In genomic region chr15:90153658-90154057, GRCh38 we compare ENCODE assay signal across 23 cellular contexts. TPM values are rescaled to one million over a fixed set of nuclear protein-coding genes. Genes with fewer than 3 reads are reported as not detected.
DNase-seq lines count a peak whose midpoint lies in the region; ATAC-seq, FAIRE-seq and TF ChIP-seq lines count a peak whose summit lies in the region.
"Had no signal": no experiment of that assay in that cellular context is flagged by ENCODE, and none has a peak within 500 bp of the region (broad histone marks: within the 10 kb centered on the region; RNA-seq: fewer than 3 reads in every experiment).

No MANE protein-coding gene starts in this region.

- no peak for TF ChIP-seq EP300 in HepG2 (IDR thresholded peaks at IDR 0.05; ENCODE audit: low read depth in 2 of 2, low read length in 2 of 2)
- no peak for TF ChIP-seq EP300 in HepG2 (CRISPR knock-in tag; IDR thresholded peaks at IDR 0.05; ENCODE audit: borderline replicate concordance)
- TF ChIP-seq EP300 in esophagus muscularis mucosa (IDR thresholded peaks at IDR 0.05) = no peak

- DNase-seq in HepG2 (ENCODE audit: low spot score) (no peak), esophagus muscularis mucosa (ENCODE audit: extremely low spot score) (no peak), trophoblast cell (no peak), nephron progenitor cell (no peak)
- no peak for DNase-seq in CD8-positive, alpha-beta memory T cell
- DNase-seq: 8988T, DMS153, DND-41, Kasumi-1, MV-4-11, NCI-H1105, NCI-H1436 treated with DMSO at 0.1 percent for 48 hours, NCI-H1930, NCI-H2107, NCI-H524, NCI-H774 had no signal

- H3K36me3 Mint-ChIP-seq in nephron progenitor cell (ENCODE audit: low read depth) = no peaks in the 10 kb centered on the region
- no peaks in the 10 kb centered on the region for H3K36me3 Mint-ChIP-seq in CD8-positive, alpha-beta memory T cell

- H3K27ac ChIP-seq in liver (ENCODE audit: low read depth in 1 of 2, low read length in 2 of 2) (peak overlapping the region; percentile 90 to 100), HepG2 (ENCODE audit: extremely low read length, insufficient read depth, low read length) (no peak overlapping the region), esophagus muscularis mucosa (replicated peaks in 1 of 4) (peak overlapping the region in 3 of 4 donors; percentile 64 to 75 (median 72)), trophoblast cell (ENCODE audit: low read depth, low read length) (no peak overlapping the region)
- no peak overlapping the region for H3K27ac ChIP-seq in CD8-positive, alpha-beta memory T cell (ENCODE audit: low read depth, low read length)
- H3K27ac ChIP-seq: HL-60 had no signal

- no peak overlapping the region for H3K4ac ChIP-seq in trophoblast cell (ENCODE audit: low read depth, low read length)

- no peak overlapping the region for H3K23ac ChIP-seq in trophoblast cell (ENCODE audit: low read length)

- TF ChIP-seq POLR2A in HepG2 (IDR thresholded peaks at IDR 0.05; ENCODE audit: insufficient read depth in 1 of 2, low read depth in 2 of 2, low read length in 2 of 2) = no peak
- no peak for TF ChIP-seq POLR2A in esophagus muscularis mucosa (IDR thresholded peaks at IDR 0.05; ENCODE audit: low read depth)

- peak overlapping the region; percentile 42 for H4K91ac ChIP-seq in trophoblast cell (ENCODE audit: low read depth, low read length)

- no TSS peak for BruUV-seq in HepG2 (replicated peaks; lab: Mats Ljungman, UMichigan)

- no peak overlapping the region for H2BK120ac ChIP-seq in trophoblast cell (ENCODE audit: insufficient read depth, low read length, poor library complexity)

- no peak overlapping the region for H3K4me2 ChIP-seq in HepG2 (ENCODE audit: low read depth, low read length)
- no peak overlapping the region for H3K4me2 ChIP-seq in trophoblast cell (ENCODE audit: low read length)

- no peak overlapping the region for H3K4me3 Mint-ChIP-seq in nephron progenitor cell
- H3K4me3 Mint-ChIP-seq in CD8-positive, alpha-beta memory T cell = no peak overlapping the region

- no peaks in the 10 kb centered on the region for H3K79me2 ChIP-seq in HepG2 (ENCODE audit: insufficient read depth, low read length)
- no peaks in the 10 kb centered on the region for H3K79me2 ChIP-seq in trophoblast cell (ENCODE audit: control insufficient read depth, insufficient read depth, low read length, poor library complexity)

- H3K4me3 ChIP-seq in liver (ENCODE audit: low read depth in 1 of 3, low read length in 3 of 3) = no peak overlapping the region
- H3K4me3 ChIP-seq in HepG2 (replicated peaks in 1 of 3; ENCODE audit: insufficient read depth in 1 of 3, low read depth in 2 of 3, low read length in 3 of 3) = no peak overlapping the region
- no peak overlapping the region for H3K4me3 ChIP-seq in esophagus muscularis mucosa
- no peak overlapping the region for H3K4me3 ChIP-seq in trophoblast cell (ENCODE audit: low read depth, low read length)
- H3K4me3 ChIP-seq in CD8-positive, alpha-beta memory T cell (ENCODE audit: low read length) = no peak overlapping the region
- H3K4me3 ChIP-seq: SJSA1 had no signal

- H4K12ac ChIP-seq in trophoblast cell (ENCODE audit: low read depth, low read length) = no peak overlapping the region

- peak overlapping the region in 1 of 2 donors; percentile 0 for H3K9ac ChIP-seq in liver (ENCODE audit: low read depth in 1 of 2, low read length in 2 of 2)
- H3K9ac ChIP-seq in HepG2 (ENCODE audit: insufficient read depth, low read depth, low read length) = no peak overlapping the region
- no peak overlapping the region for H3K9ac ChIP-seq in trophoblast cell (ENCODE audit: low read length)

- H2AK5ac ChIP-seq in trophoblast cell (ENCODE audit: low read length) = no peak overlapping the region

- H2BK12ac ChIP-seq in trophoblast cell (ENCODE audit: low read length) = peak overlapping the region; percentile 11

- H3K79me1 ChIP-seq in trophoblast cell (ENCODE audit: low read length) = peaks cover 4% of the 10 kb centered on the region

- intact Hi-C loops in HepG2 (cut with micrococcal nuclease; ENCODE audit: unreplicated experiment) (no loop called here), esophagus muscularis mucosa (cut with DNase I) (no loop called here)

- peaks cover 8% of the 10 kb centered on the region for H3K27me3 Mint-ChIP-seq in nephron progenitor cell (ENCODE audit: low read depth, poor library complexity)
- no peaks in the 10 kb centered on the region for H3K27me3 Mint-ChIP-seq in CD8-positive, alpha-beta memory T cell

- H4K8ac ChIP-seq in trophoblast cell (ENCODE audit: low read depth, low read length) = no peak overlapping the region

- in situ Hi-C loops in HepG2 (cut with HindIII; ENCODE audit: extremely low pct_ligation_motif_present, low pct_unique_long_range_greater_than_20kb) = no loop called here

- ATAC-seq in HepG2 (no peak), GM18867 (IDR thresholded peaks at IDR 0.05; ENCODE audit: unreplicated experiment) (no peak)
- ATAC-seq: HCT116, Right ventricle myocardium inferior had no signal

- H2AFZ ChIP-seq in HepG2 (ENCODE audit: low read length) (no peak overlapping the region), trophoblast cell (ENCODE audit: insufficient read depth, low read length, poor library complexity) (no peak overlapping the region)

- H3K9me3 ChIP-seq in liver (ENCODE audit: control insufficient read depth in 4 of 4, low read length in 3 of 4) (no peaks in the 10 kb centered on the region), HepG2 (ENCODE audit: low read length) (no peaks in the 10 kb centered on the region), esophagus muscularis mucosa (no peaks in the 10 kb centered on the region), trophoblast cell (ENCODE audit: insufficient read depth, low read depth, low read length) (no peaks in the 10 kb centered on the region)
- no peaks in the 10 kb centered on the region for H3K9me3 ChIP-seq in CD8-positive, alpha-beta memory T cell (ENCODE audit: low read length)
- H3K9me3 ChIP-seq: SJSA1 had no signal

- H3K36me3 ChIP-seq in liver (ENCODE audit: control insufficient read depth in 4 of 4, insufficient read depth in 3 of 4, low read depth in 1 of 4, low read length in 3 of 4) (no peaks in the 10 kb centered on the region), HepG2 (replicated peaks in 1 of 2; ENCODE audit: control insufficient read depth in 1 of 2, insufficient read depth in 2 of 2, low read length in 2 of 2) (no peaks in the 10 kb centered on the region), esophagus muscularis mucosa (no peaks in the 10 kb centered on the region), trophoblast cell (ENCODE audit: control insufficient read depth in 1 of 2, insufficient read depth in 2 of 2, low read length in 2 of 2) (no peaks in the 10 kb centered on the region)
- no peaks in the 10 kb centered on the region for H3K36me3 ChIP-seq in CD8-positive, alpha-beta memory T cell (ENCODE audit: insufficient read depth, low read length)
- H3K36me3 ChIP-seq: SJSA1 had no signal

- peaks cover 47% of the 10 kb centered on the region for H3K4me1 Mint-ChIP-seq in nephron progenitor cell
- H3K4me1 Mint-ChIP-seq in CD8-positive, alpha-beta memory T cell = peaks cover 8 to 13% (median 9%) of the 10 kb centered on the region in 3 donors

- TF ChIP-seq CTCF in liver (IDR thresholded peaks at IDR 0.05; ENCODE audit: low read depth, low read length, missing input control) = no peak
- no peak for TF ChIP-seq CTCF in HepG2 (CRISPR knock-in tag; IDR thresholded peaks at IDR 0.05)
- TF ChIP-seq CTCF in esophagus muscularis mucosa (IDR thresholded peaks at IDR 0.05) = no peak
- no peak for TF ChIP-seq CTCF in nephron progenitor cell (IDR thresholded peaks at IDR 0.05)

- no peak for FAIRE-seq in HepG2 (lab: Jason Lieb, UNC)
- FAIRE-seq: GM18507 had no signal

- no peaks in the 10 kb centered on the region for H4K20me1 ChIP-seq in HepG2 (ENCODE audit: insufficient read depth, low read length)

- peaks cover 4 to 36% (median 17%) of the 10 kb centered on the region in 4 donors for H3K4me1 ChIP-seq in liver (ENCODE audit: control insufficient read depth in 4 of 4, insufficient read depth in 4 of 4, low read length in 3 of 4)
- H3K4me1 ChIP-seq in HepG2 (ENCODE audit: insufficient read depth, low read length) = peaks cover 69% of the 10 kb centered on the region
- peaks cover 15 to 67% (median 58%) of the 10 kb centered on the region in 4 donors for H3K4me1 ChIP-seq in esophagus muscularis mucosa
- peaks cover 16 to 25% of the 10 kb centered on the region in 2 experiments for H3K4me1 ChIP-seq in trophoblast cell (ENCODE audit: control insufficient read depth in 1 of 2, insufficient read depth in 2 of 2, low read length in 2 of 2)
- H3K4me1 ChIP-seq in CD8-positive, alpha-beta memory T cell (ENCODE audit: insufficient read depth, low read length) = no peaks in the 10 kb centered on the region

- 55% methylated on average over 6 of the region's 6 CpGs for whole genome bisulfite sequencing in liver
- WGBS in HepG2 (ENCODE audit: low lambda C conversion rate) = 57% methylated on average over 6 of the region's 6 CpGs
- WGBS in esophagus muscularis mucosa = 82% methylated on average over 5 of the region's 6 CpGs
- WGBS in trophoblast cell (ENCODE audit: extremely low coverage, insufficient coverage, insufficient read length) = no CpG with 5 or more reads among the region's 6 CpGs

- no peak overlapping the region for H3K27ac Mint-ChIP-seq in nephron progenitor cell
- H3K27ac Mint-ChIP-seq in CD8-positive, alpha-beta memory T cell = no peak overlapping the region

- no peak overlapping the region for H3K18ac ChIP-seq in trophoblast cell (ENCODE audit: low read length)

- POLR2A ChIA-PET in HepG2 (lab: Yijun Ruan, JAX) = no interaction called here
- POLR2A ChIA-PET in CD8-positive, alpha-beta memory T cell (lab: Charles Lee) = no interaction called here

- TF ChIP-seq RAD21 in liver (IDR thresholded peaks at IDR 0.05) (peak in 1 of 2 donors; percentile 1), HepG2 (CRISPR knock-in tag; IDR thresholded peaks at IDR 0.05) (no peak)

- H3K27me3 ChIP-seq in liver (ENCODE audit: control insufficient read depth in 4 of 4, insufficient read depth in 4 of 4, low read length in 3 of 4) = no peaks in the 10 kb centered on the region
- H3K27me3 ChIP-seq in HepG2 (ENCODE audit: control insufficient read depth in 1 of 2, insufficient read depth in 2 of 2, low read length in 2 of 2) = no peaks in the 10 kb centered on the region
- H3K27me3 ChIP-seq in esophagus muscularis mucosa = no peaks in the 10 kb centered on the region
- H3K27me3 ChIP-seq in trophoblast cell (ENCODE audit: insufficient read depth, low read length) = no peaks in the 10 kb centered on the region
- H3K27me3 ChIP-seq in CD8-positive, alpha-beta memory T cell (ENCODE audit: insufficient read depth, low read length, poor library complexity, severe bottlenecking) = no peaks in the 10 kb centered on the region
- H3K27me3 ChIP-seq: SJSA1 had no signal

- CTCF ChIA-PET in HepG2 (lab: Yijun Ruan, JAX; ENCODE audit: low intra/inter-chr PET ratio, low total read pairs) = no interaction called here
- CTCF ChIA-PET in CD8-positive, alpha-beta memory T cell (lab: Charles Lee) = interaction anchor here (2.3 kb wide), 1 partner anchor 148 kb away, joined by 5 read pairs; no protein-coding TSS in a partner anchor

- H2BK5ac ChIP-seq in trophoblast cell (ENCODE audit: low read depth, low read length, poor library complexity) = no peak overlapping the region

- H3K9me3 Mint-ChIP-seq in nephron progenitor cell = no peaks in the 10 kb centered on the region
- H3K9me3 Mint-ChIP-seq in CD8-positive, alpha-beta memory T cell = no peaks in the 10 kb centered on the region

- H3K14ac ChIP-seq in trophoblast cell (ENCODE audit: low read length) = no peak overlapping the region

RNA-seq across cellular contexts. Expression of gene SEMA4B, which starts 47.5 kb away (rescaled TPM):
- total RNA-seq in liver = 10 to 100 TPM; 38.8 to 52.2 TPM
- polyA plus RNA-seq in liver = 10 to 100 TPM; 14.3 to 15.2 TPM
- 1.3 and 2.1 TPM in 2 replicates for total RNA-seq in HepG2 (2016; rRNA removed; fragmentation: Illumina TruSeq; extraction: Trizol)
- total RNA-seq in HepG2 (2016; cell fraction: cytosol; rRNA removed; fragmentation: Illumina TruSeq; extraction: Trizol; ENCODE audit: low read depth) = 2.8 and 3.6 TPM in 2 replicates
- 1.8 and 2.7 TPM in 2 replicates for total RNA-seq in HepG2 (2016; cell fraction: insoluble cytoplasmic fraction; rRNA removed; fragmentation: Illumina TruSeq; extraction: Trizol)
- 1.5 and 1.8 TPM in 2 replicates for total RNA-seq in HepG2 (2016; cell fraction: membrane; rRNA removed; fragmentation: Illumina TruSeq; extraction: Trizol)
- 4.4 and 5.3 TPM in 2 replicates for total RNA-seq in HepG2 (2016; cell fraction: nucleus; rRNA removed; fragmentation: Illumina TruSeq; extraction: Trizol)
- 17.0 and 31.8 TPM in 2 replicates for polyA plus RNA-seq in HepG2 (2011; rRNA removed)
- 11.3 and 13.8 TPM in 2 replicates for polyA plus RNA-seq in HepG2 (2011; cell fraction: cytosol; rRNA removed)
- 63.8 and 71.1 TPM in 2 replicates for polyA plus RNA-seq in HepG2 (2011; cell fraction: nucleus; rRNA removed)
- polyA plus RNA-seq in HepG2 (2012) = 11.2 and 22.4 TPM in 2 replicates
- polyA plus RNA-seq in HepG2 (2016; cell fraction: cytosol; fragmentation: Illumina TruSeq; extraction: Trizol; ENCODE audit: low read depth) = 0.40 and 0.47 TPM in 2 replicates
- polyA plus RNA-seq in HepG2 (2016; cell fraction: insoluble cytoplasmic fraction; fragmentation: Illumina TruSeq; extraction: Trizol; ENCODE audit: low read depth) = 2.0 and 2.2 TPM in 2 replicates
- 0.70 and 1.2 TPM in 2 replicates for polyA plus RNA-seq in HepG2 (2016; cell fraction: membrane; fragmentation: Illumina TruSeq; extraction: Trizol; ENCODE audit: low read depth)
- polyA plus RNA-seq in HepG2 (2016; cell fraction: nucleus; fragmentation: Illumina TruSeq; extraction: Trizol; ENCODE audit: insufficient read depth, low read depth) = 14.4 and 14.8 TPM in 2 replicates
- 42.2 and 71.8 TPM in 2 replicates for polyA minus RNA-seq in HepG2 (2011; rRNA and poly(A)+ RNA removed; ENCODE audit: low replicate concordance)
- 25.4 and 35.9 TPM in 2 replicates for polyA minus RNA-seq in HepG2 (2011; cell fraction: cytosol; rRNA and poly(A)+ RNA removed)
- 35.4 and 39.4 TPM in 2 replicates for polyA minus RNA-seq in HepG2 (2011; cell fraction: nucleus; rRNA and poly(A)+ RNA removed)
- 10 to 100 TPM; 30.7 to 68.3 (median 43.4) TPM for total RNA-seq in esophagus muscularis mucosa
- polyA plus RNA-seq in trophoblast cell (2013) = 20.8 and 21.0 TPM in 2 replicates
- 1 to 10 TPM; 6.9 to 8.8 TPM for total RNA-seq in CD8-positive, alpha-beta memory T cell
- polyA plus RNA-seq in CD8-positive, alpha-beta memory T cell = 10.1 TPM

RNA-seq across cellular contexts. Expression of gene IDH2, which starts 51.4 kb away (rescaled TPM):
- 100 to 1,000 TPM; 149 to 318 TPM for total RNA-seq in liver
- 100 to 1,000 TPM; 278 to 339 TPM for polyA plus RNA-seq in liver
- 120 and 121 TPM in 2 replicates for total RNA-seq in HepG2 (2016; rRNA removed; fragmentation: Illumina TruSeq; extraction: Trizol)
- 37.5 and 39.4 TPM in 2 replicates for total RNA-seq in HepG2 (2016; cell fraction: cytosol; rRNA removed; fragmentation: Illumina TruSeq; extraction: Trizol; ENCODE audit: low read depth)
- 108 and 124 TPM in 2 replicates for total RNA-seq in HepG2 (2016; cell fraction: insoluble cytoplasmic fraction; rRNA removed; fragmentation: Illumina TruSeq; extraction: Trizol)
- total RNA-seq in HepG2 (2016; cell fraction: membrane; rRNA removed; fragmentation: Illumina TruSeq; extraction: Trizol) = 87.3 and 98.2 TPM in 2 replicates
- 50.6 and 54.5 TPM in 2 replicates for total RNA-seq in HepG2 (2016; cell fraction: nucleus; rRNA removed; fragmentation: Illumina TruSeq; extraction: Trizol)
- 132 and 145 TPM in 2 replicates for polyA plus RNA-seq in HepG2 (2011; rRNA removed)
- 85.2 and 137 TPM in 2 replicates for polyA plus RNA-seq in HepG2 (2011; cell fraction: cytosol; rRNA removed)
- polyA plus RNA-seq in HepG2 (2011; cell fraction: nucleus; rRNA removed) = 62.9 and 78.0 TPM in 2 replicates
- 57.4 and 73.4 TPM in 2 replicates for polyA plus RNA-seq in HepG2 (2012)
- 63.2 and 73.9 TPM in 2 replicates for polyA plus RNA-seq in HepG2 (2016; cell fraction: cytosol; fragmentation: Illumina TruSeq; extraction: Trizol; ENCODE audit: low read depth)
- polyA plus RNA-seq in HepG2 (2016; cell fraction: insoluble cytoplasmic fraction; fragmentation: Illumina TruSeq; extraction: Trizol; ENCODE audit: low read depth) = 130 and 145 TPM in 2 replicates
- polyA plus RNA-seq in HepG2 (2016; cell fraction: membrane; fragmentation: Illumina TruSeq; extraction: Trizol; ENCODE audit: low read depth) = 84.9 and 106 TPM in 2 replicates
- polyA plus RNA-seq in HepG2 (2016; cell fraction: nucleus; fragmentation: Illumina TruSeq; extraction: Trizol; ENCODE audit: insufficient read depth, low read depth) = 97.9 and 110 TPM in 2 replicates
- 34.4 and 160 TPM in 2 replicates for polyA minus RNA-seq in HepG2 (2011; rRNA and poly(A)+ RNA removed; ENCODE audit: low replicate concordance)
- 67.1 and 76.1 TPM in 2 replicates for polyA minus RNA-seq in HepG2 (2011; cell fraction: cytosol; rRNA and poly(A)+ RNA removed)
- polyA minus RNA-seq in HepG2 (2011; cell fraction: nucleus; rRNA and poly(A)+ RNA removed) = 14.7 and 18.4 TPM in 2 replicates
- 100 to 1,000 TPM; 119 to 228 (median 171) TPM for total RNA-seq in esophagus muscularis mucosa
- polyA plus RNA-seq in trophoblast cell (2013) = 108 and 113 TPM in 2 replicates
- total RNA-seq in CD8-positive, alpha-beta memory T cell = 10 to 100 TPM; 72.8 to 73.8 TPM
- polyA plus RNA-seq in CD8-positive, alpha-beta memory T cell = 148 TPM

Comparison
In these comparisons a context has a peak if more than half of its experiments do, and no peak if none do; other contexts are left out.
1. H3K27ac ChIP-seq: peak in liver (2 of 2) and esophagus muscularis mucosa (3 of 4); none in HepG2 (single experiment), trophoblast cell (single experiment) and CD8-positive, alpha-beta memory T cell (single experiment).